In genomic region chr5:57939335-57939734, GRCh38 we compare ENCODE assay signal across 9 cellular contexts.
"Had no signal": no experiment of that assay in that cellular context is flagged by ENCODE, and none has a peak within 500 bp of the region (broad histone marks: within the 10 kb centered on the region; RNA-seq: fewer than 3 reads in every experiment).

No MANE protein-coding gene starts in this region.

- H3K4me2 ChIP-seq: GM23338 had no signal

- DNase-seq: H9, HCEC 1CT, HFFc6, IMR-90, KBM-7 had no signal

- H3K4me3 ChIP-seq: GM23338 had no signal

- H2AFZ ChIP-seq: GM23338 had no signal

- H3K27ac ChIP-seq: HL-60 had no signal

- FAIRE-seq: H1, H54 had no signal

- ATAC-seq: GM23338 had no signal
